Comparison of ENCODE assay signal across 12 cellular contexts in genomic region chr1:3349161-3349967, GRCh38.
A peak's percentile ranks its signal among the peaks of the same experiment; 100 is the strongest.
DNase-seq lines count a peak whose midpoint lies in the region; ATAC-seq and TF ChIP-seq lines count a peak whose summit lies in the region.
"Had no signal": no experiment of that assay in that cellular context is flagged by ENCODE, and none has a peak within 500 bp of the region (broad histone marks: within the 10 kb centered on the region; RNA-seq: fewer than 3 reads in every experiment).

No MANE protein-coding gene starts in this region.

- no peaks in the 10 kb centered on the region for H3K79me2 ChIP-seq in smooth muscle cell (ENCODE audit: low read depth)

- no peak overlapping the region for H3K4me3 Mint-ChIP-seq in HFFc6
- H3K4me3 Mint-ChIP-seq in stimulated activated memory B cell treated with anti-CD40 and anti-IgM and Interleukin-4, amounts not matched to agents 10 μg/mL and 1 μg/mL and 100 μg/mL, for 72 hours, result no peak overlapping the region

- H4K20me1 ChIP-seq in smooth muscle cell (ENCODE audit: low read depth), result no peaks in the 10 kb centered on the region

- H3K9ac ChIP-seq in smooth muscle cell (ENCODE audit: low read depth), result no peak overlapping the region

- H3K9me3 ChIP-seq in thyroid gland (no peaks in the 10 kb centered on the region), smooth muscle cell (replicated peaks; ENCODE audit: low read depth) (no peaks in the 10 kb centered on the region)

- peaks cover 8% of the 10 kb centered on the region for H3K9me3 Mint-ChIP-seq in HFFc6
- peaks cover 6% of the 10 kb centered on the region for H3K9me3 Mint-ChIP-seq in stimulated activated memory B cell treated with anti-CD40 and anti-IgM and Interleukin-4, amounts not matched to agents 10 μg/mL and 1 μg/mL and 100 μg/mL, for 72 hours

- no peak for DNase-seq in HFFc6
- no peak for DNase-seq in brain microvascular endothelial cell
- peak; percentile 78 for DNase-seq in iPS-NIHi11 (ENCODE audit: low spot score)
- peak; percentile 37 to 41 for DNase-seq in thyroid gland
- no peak for DNase-seq in stimulated activated CD8-positive, alpha-beta memory T cell treated with anti-CD3 and anti-CD28 coated beads, Interleukin-4, amount 100 ng/mL, for 48 hours
- DNase-seq in COLO668 (lab: John Stamatoyannopoulos, UW; ENCODE audit: unreplicated experiment), result no peak
- no peak for DNase-seq in smooth muscle cell (lab: John Stamatoyannopoulos, UW; ENCODE audit: unreplicated experiment)
- DNase-seq: kidney, NCI-H146 had no signal

- H3K4me3 ChIP-seq in brain microvascular endothelial cell (ENCODE audit: low read depth, low read length) (no peak overlapping the region), thyroid gland (replicated peaks in 1 of 3) (no peak overlapping the region), smooth muscle cell (no peak overlapping the region)
- H3K4me3 ChIP-seq: PC-9, upper lobe of left lung had no signal

- H3K27me3 Mint-ChIP-seq in HFFc6 (ENCODE audit: insufficient read depth), result peaks cover 12% of the 10 kb centered on the region; the same call in 1 of the 2 replicates
- peaks cover 22% of the 10 kb centered on the region for H3K27me3 Mint-ChIP-seq in stimulated activated memory B cell treated with anti-CD40 and anti-IgM and Interleukin-4, amounts not matched to agents 10 μg/mL and 1 μg/mL and 100 μg/mL, for 72 hours

- H3K27ac Mint-ChIP-seq in HFFc6, result no peak overlapping the region
- no peak overlapping the region for H3K27ac Mint-ChIP-seq in stimulated activated memory B cell treated with anti-CD40 and anti-IgM and Interleukin-4, amounts not matched to agents 10 μg/mL and 1 μg/mL and 100 μg/mL, for 72 hours

- H3F3A ChIP-seq in smooth muscle cell (ENCODE audit: low read depth), result no peaks in the 10 kb centered on the region

- no peak for TF ChIP-seq POLR2A in thyroid gland (IDR thresholded peaks at IDR 0.05)

- ATAC-seq in stimulated activated memory B cell treated with anti-CD40 and anti-IgM and Interleukin-4, amounts not matched to agents 10 μg/mL and 1 μg/mL and 100 μg/mL, for 72 hours, result no peak

- TF ChIP-seq CTCF in HFFc6 (IDR thresholded peaks at IDR 0.05), result peak; percentile 11; the same call in 1 of the 2 replicates
- peak; percentile 66 for TF ChIP-seq CTCF in brain microvascular endothelial cell (IDR thresholded peaks at IDR 0.05; ENCODE audit: low read depth, low read length, missing control alignments)
- TF ChIP-seq CTCF in thyroid gland (IDR thresholded peaks at IDR 0.05), result peak in 3 of 6 experiments; percentile 3 to 19 (median 17)
- TF ChIP-seq CTCF in smooth muscle cell (IDR thresholded peaks at IDR 0.05; ENCODE audit: borderline replicate concordance, insufficient read depth, poor library complexity, severe bottlenecking), result no peak

- H3K4me1 Mint-ChIP-seq in HFFc6 (ENCODE audit: low read depth), result peaks cover 10% of the 10 kb centered on the region
- H3K4me1 Mint-ChIP-seq in stimulated activated memory B cell treated with anti-CD40 and anti-IgM and Interleukin-4, amounts not matched to agents 10 μg/mL and 1 μg/mL and 100 μg/mL, for 72 hours, result no peaks in the 10 kb centered on the region

- peaks cover 3% of the 10 kb centered on the region; the same call in 1 of the 2 replicates for H3K36me3 Mint-ChIP-seq in HFFc6 (ENCODE audit: low read depth)
- no peaks in the 10 kb centered on the region for H3K36me3 Mint-ChIP-seq in stimulated activated memory B cell treated with anti-CD40 and anti-IgM and Interleukin-4, amounts not matched to agents 10 μg/mL and 1 μg/mL and 100 μg/mL, for 72 hours

- H3K36me3 ChIP-seq in brain microvascular endothelial cell (replicated peaks) (no peaks in the 10 kb centered on the region), thyroid gland (no peaks in the 10 kb centered on the region), smooth muscle cell (ENCODE audit: low read depth) (no peaks in the 10 kb centered on the region)
- H3K36me3 ChIP-seq: upper lobe of left lung had no signal

- H3K27me3 ChIP-seq in brain microvascular endothelial cell (replicated peaks), result peaks cover 14% of the 10 kb centered on the region
- H3K27me3 ChIP-seq in thyroid gland, result no peaks in the 10 kb centered on the region
- H3K27me3 ChIP-seq in smooth muscle cell (ENCODE audit: low read depth), result no peaks in the 10 kb centered on the region
- H3K27me3 ChIP-seq: upper lobe of left lung had no signal

- WGBS in thyroid gland, 2 donors, result 70 to 78% methylated on average over 27 to 29 of the region's 34 CpGs
- WGBS in smooth muscle cell (ENCODE audit: low lambda C conversion rate), result 70% methylated on average over 34 of the region's 34 CpGs

- H3K27ac ChIP-seq in brain microvascular endothelial cell (no peak overlapping the region), thyroid gland (peak overlapping the region in 2 of 3 donors; percentile 77 to 88), smooth muscle cell (ENCODE audit: low read depth) (no peak overlapping the region)
- H3K27ac ChIP-seq: PC-9, upper lobe of left lung had no signal

- H3K4me2 ChIP-seq in smooth muscle cell, result no peak overlapping the region
- H3K4me2 ChIP-seq: PC-9 had no signal

- H2AFZ ChIP-seq in smooth muscle cell (ENCODE audit: low read depth), result no peak overlapping the region
- H2AFZ ChIP-seq: PC-9 had no signal

- intact Hi-C loops in thyroid gland (cut with DNase I), result no loop called here

- in situ Hi-C loops in brain microvascular endothelial cell (cut with HindIII; ENCODE audit: low pct_ligation_motif_present, low sequenced_read_pairs), result no loop called here

- H3K4me1 ChIP-seq in thyroid gland (peaks cover 63 to 73% of the 10 kb centered on the region in 2 donors), smooth muscle cell (ENCODE audit: low read depth) (peaks cover 23% of the 10 kb centered on the region)

Comparison
In these comparisons a context has a peak if more than half of its experiments do, and no peak if none do; other contexts are left out.
1. DNase-seq: peak in iPS-NIHi11 (single experiment) and thyroid gland (2 of 2); none in HFFc6 (single experiment), brain microvascular endothelial cell (single experiment), stimulated activated CD8-positive, alpha-beta memory T cell treated with anti-CD3 and anti-CD28 coated beads, Interleukin-4, amount 100 ng/mL, for 48 hours (single experiment), COLO668 (single experiment) and smooth muscle cell (single experiment).
2. H3K27ac ChIP-seq: peak in thyroid gland (2 of 3); none in brain microvascular endothelial cell (single experiment) and smooth muscle cell (single experiment).